Comparison of ENCODE assay signal across 1 cellular context in the genomic region with DNA sequence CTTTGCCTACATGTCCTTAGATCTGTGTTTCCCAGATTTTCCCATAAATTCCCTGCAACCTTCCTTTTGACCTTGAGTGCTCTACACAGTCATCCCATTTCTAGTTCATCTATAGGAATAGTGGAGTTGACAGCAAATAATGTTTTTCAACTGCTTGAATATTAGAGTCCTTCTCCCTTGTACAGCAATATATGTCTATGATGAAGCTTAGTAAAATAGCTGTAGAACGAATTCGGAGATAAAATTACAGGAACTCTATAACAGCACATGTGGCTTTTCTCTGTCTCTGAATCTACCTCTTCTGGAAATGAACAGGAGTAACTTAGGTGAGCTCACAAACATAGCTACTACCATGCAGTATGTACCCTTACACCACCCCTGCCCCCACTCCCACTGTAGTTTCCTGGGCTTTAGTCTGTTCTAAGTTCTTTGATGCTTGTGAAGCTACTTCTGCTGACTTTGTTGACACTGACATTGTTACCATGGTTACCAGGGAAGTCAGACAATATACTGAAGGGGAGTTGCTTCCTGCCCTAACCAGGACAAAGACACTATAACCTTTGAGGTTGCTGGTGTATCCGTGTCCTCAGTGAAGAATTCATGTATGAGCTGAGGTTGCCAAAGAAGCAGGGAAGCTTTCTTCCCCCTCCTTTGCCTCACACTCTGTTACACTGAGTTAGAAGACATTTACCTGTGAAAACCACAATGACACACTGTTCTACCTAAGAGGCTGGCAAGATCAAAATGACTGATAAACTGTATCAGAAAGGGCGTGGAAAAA.
TF ChIP-seq lines count a peak whose summit lies in the region.

No MANE protein-coding gene starts in this region.

TF ChIP-seq in IMR-90, 13 proteins besides CTCF, POLR2A, EP300 and RAD21 (continued from another document):
- TF ChIP-seq, protein P1, sequence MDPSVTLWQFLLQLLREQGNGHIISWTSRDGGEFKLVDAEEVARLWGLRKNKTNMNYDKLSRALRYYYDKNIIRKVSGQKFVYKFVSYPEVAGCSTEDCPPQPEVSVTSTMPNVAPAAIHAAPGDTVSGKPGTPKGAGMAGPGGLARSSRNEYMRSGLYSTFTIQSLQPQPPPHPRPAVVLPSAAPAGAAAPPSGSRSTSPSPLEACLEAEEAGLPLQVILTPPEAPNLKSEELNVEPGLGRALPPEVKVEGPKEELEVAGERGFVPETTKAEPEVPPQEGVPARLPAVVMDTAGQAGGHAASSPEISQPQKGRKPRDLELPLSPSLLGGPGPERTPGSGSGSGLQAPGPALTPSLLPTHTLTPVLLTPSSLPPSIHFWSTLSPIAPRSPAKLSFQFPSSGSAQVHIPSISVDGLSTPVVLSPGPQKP (IDR thresholded peaks at IDR 0.05; ENCODE audit: borderline replicate concordance, low read depth, low read length), result no peak
- TF ChIP-seq RFX5 (IDR thresholded peaks at IDR 0.05; ENCODE audit: low read depth, low read length), result no peak
- TF ChIP-seq FOS (IDR thresholded peaks at IDR 0.05; ENCODE audit: low read depth, low read length), result no peak
TF ChIP-seq in IMR-90: peak in this region for 0.
